Comparison of ENCODE assay signal across 2 cellular contexts in the genomic region with DNA sequence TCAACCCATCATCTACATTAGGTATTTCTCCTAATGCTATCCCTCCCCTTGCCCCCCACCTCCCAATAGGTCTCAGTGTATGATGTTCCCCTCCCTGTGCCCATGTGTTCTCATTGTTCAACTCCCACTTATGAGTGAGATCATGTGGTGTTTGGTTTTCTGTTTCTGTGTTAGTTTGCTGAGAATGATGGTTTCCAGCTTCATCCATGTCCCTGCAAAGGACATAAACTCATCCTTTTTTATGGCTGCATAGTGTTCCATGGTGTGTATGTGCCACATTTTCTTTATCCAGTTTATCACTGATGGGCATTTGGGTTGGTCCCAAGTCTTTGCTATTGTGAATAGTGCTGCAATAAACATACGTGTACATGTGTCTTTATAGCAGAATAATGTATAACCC.
TF ChIP-seq lines count a peak whose summit lies in the region.

No MANE protein-coding gene starts in this region.

TF ChIP-seq in HEK293, 187 proteins besides CTCF, POLR2A, EP300 and RAD21:
- peak; percentile 87 for TF ChIP-seq ZNF146 (tag by site-specific recombination; IDR thresholded peaks at IDR 0.05)

TF ChIP-seq in K562, 482 proteins besides CTCF, POLR2A, EP300 and RAD21:
- TF ChIP-seq ZNF146 (CRISPR knock-in tag; IDR thresholded peaks at IDR 0.05; ENCODE audit: unreplicated experiment), result peak; percentile 59
